Comparison of ENCODE assay signal across 23 cellular contexts in the genomic region with DNA sequence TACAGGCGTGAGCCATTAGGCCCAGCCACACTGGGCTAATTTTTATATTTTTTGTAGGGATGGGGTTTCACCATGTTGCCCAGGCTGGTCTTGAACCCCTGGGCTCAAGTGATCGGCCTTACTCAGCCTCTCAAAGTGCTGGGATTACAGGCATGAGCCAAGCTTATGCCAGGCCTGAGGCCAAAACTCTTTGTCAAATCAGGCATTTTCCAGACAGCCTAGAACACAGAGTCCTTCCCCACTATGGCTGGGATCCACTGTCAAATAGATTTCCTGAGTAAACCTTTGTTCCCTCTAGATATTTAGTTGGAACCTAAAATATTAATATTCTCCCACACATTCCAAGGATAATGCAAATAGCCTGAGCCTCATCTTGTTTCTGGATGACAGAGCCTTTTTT. TPM values are rescaled to one million over a fixed set of nuclear protein-coding genes. Genes with fewer than 3 reads are reported as not detected.
DNase-seq lines count a peak whose midpoint lies in the region; ATAC-seq and TF ChIP-seq lines count a peak whose summit lies in the region.
"Had no signal": no experiment of that assay in that cellular context is flagged by ENCODE, and none has a peak within 500 bp of the region (broad histone marks: within the 10 kb centered on the region; RNA-seq: fewer than 3 reads in every experiment).

No MANE protein-coding gene starts in this region.

- ATAC-seq in gastroesophageal sphincter (peak; percentile 81), GM19463 (IDR thresholded peaks at IDR 0.05; ENCODE audit: unreplicated experiment) (no peak)
- no peak for ATAC-seq in activated CD8-positive, alpha-beta T cell treated with anti-CD3 and anti-CD28 coated beads, Interleukin-2, amount 10 ng/mL, durations not matched to agents 7 days and 5 days
- ATAC-seq: Panc1 had no signal

- H3K4me1 Mint-ChIP-seq in MCF 10A (ENCODE audit: insufficient read depth, unreplicated experiment), result no peaks in the 10 kb centered on the region
- H3K4me1 Mint-ChIP-seq in activated CD8-positive, alpha-beta T cell treated with anti-CD3 and anti-CD28 coated beads, Interleukin-2, amount 10 ng/mL, durations not matched to agents 7 days and 5 days (ENCODE audit: low read depth), result no peaks in the 10 kb centered on the region

- H3K4me3 Mint-ChIP-seq in MCF 10A (ENCODE audit: unreplicated experiment), result no peak overlapping the region
- H3K4me3 Mint-ChIP-seq in activated CD8-positive, alpha-beta T cell treated with anti-CD3 and anti-CD28 coated beads, Interleukin-2, amount 10 ng/mL, durations not matched to agents 7 days and 5 days, result no peak overlapping the region
- H3K4me3 Mint-ChIP-seq: CD4-positive, alpha-beta T cell had no signal

- no peak overlapping the region for H3K9ac ChIP-seq in subcutaneous abdominal adipose tissue (ENCODE audit: low read length in 5 of 5)
- H3K9ac ChIP-seq: BLaER1, KMS-11 had no signal

- H3K27me3 ChIP-seq in breast epithelium (no peaks in the 10 kb centered on the region), gastroesophageal sphincter (no peaks in the 10 kb centered on the region), subcutaneous abdominal adipose tissue (ENCODE audit: control insufficient read depth in 5 of 5, insufficient read depth in 4 of 5, low read length in 5 of 5) (no peaks in the 10 kb centered on the region)
- H3K27me3 ChIP-seq: BLaER1 had no signal

- no peak overlapping the region for H3K27ac Mint-ChIP-seq in MCF 10A (ENCODE audit: low read depth, unreplicated experiment)
- no peak overlapping the region for H3K27ac Mint-ChIP-seq in activated CD8-positive, alpha-beta T cell treated with anti-CD3 and anti-CD28 coated beads, Interleukin-2, amount 10 ng/mL, durations not matched to agents 7 days and 5 days
- H3K27ac Mint-ChIP-seq: CD4-positive, alpha-beta T cell had no signal

- POLR2A ChIA-PET in MCF 10A (lab: Yijun Ruan, JAX), result interaction anchor here (0.6 kb wide), 1 partner anchor 30 kb away, joined by 3 read pairs; no protein-coding TSS in a partner anchor
- POLR2A ChIA-PET in activated CD8-positive, alpha-beta T cell treated with anti-CD3 and anti-CD28 coated beads, Interleukin-2, amount 10 ng/mL, durations not matched to agents 7 days and 5 days (lab: Charles Lee), result no interaction called here

- no TSS peak for BruUV-seq in MCF 10A (replicated peaks; lab: Mats Ljungman, UMichigan)

- TF ChIP-seq CTCF in breast epithelium (IDR thresholded peaks at IDR 0.05) (no peak), MCF 10A (IDR thresholded peaks at IDR 0.05; ENCODE audit: unreplicated experiment) (no peak), gastroesophageal sphincter (IDR thresholded peaks at IDR 0.05) (no peak)

- no peaks in the 10 kb centered on the region for H3K27me3 Mint-ChIP-seq in MCF 10A (ENCODE audit: insufficient read depth, unreplicated experiment)
- no peaks in the 10 kb centered on the region for H3K27me3 Mint-ChIP-seq in activated CD8-positive, alpha-beta T cell treated with anti-CD3 and anti-CD28 coated beads, Interleukin-2, amount 10 ng/mL, durations not matched to agents 7 days and 5 days (ENCODE audit: low read depth)
- H3K27me3 Mint-ChIP-seq: CD4-positive, alpha-beta T cell had no signal

- H3K9me3 Mint-ChIP-seq in MCF 10A (ENCODE audit: unreplicated experiment), result no peaks in the 10 kb centered on the region
- H3K9me3 Mint-ChIP-seq in activated CD8-positive, alpha-beta T cell treated with anti-CD3 and anti-CD28 coated beads, Interleukin-2, amount 10 ng/mL, durations not matched to agents 7 days and 5 days (ENCODE audit: insufficient read depth), result no peaks in the 10 kb centered on the region
- H3K9me3 Mint-ChIP-seq: CD4-positive, alpha-beta T cell had no signal

- H3K36me3 ChIP-seq in breast epithelium, result no peaks in the 10 kb centered on the region
- H3K36me3 ChIP-seq in gastroesophageal sphincter, result no peaks in the 10 kb centered on the region
- H3K36me3 ChIP-seq in subcutaneous abdominal adipose tissue (ENCODE audit: control insufficient read depth in 5 of 5, insufficient read depth in 5 of 5, low read length in 5 of 5), result no peaks in the 10 kb centered on the region
- H3K36me3 ChIP-seq: BLaER1 had no signal

- H3K27ac ChIP-seq in breast epithelium (peak overlapping the region; percentile 36 to 75), gastroesophageal sphincter (peak overlapping the region in 3 of 4 donors; percentile 39 to 71 (median 55)), subcutaneous abdominal adipose tissue (ENCODE audit: low read depth, low read length) (peak overlapping the region; percentile 32)
- H3K27ac ChIP-seq: 22Rv1, BLaER1, KMS-11 had no signal

- H3K9me3 ChIP-seq in breast epithelium (no peaks in the 10 kb centered on the region), gastroesophageal sphincter (no peaks in the 10 kb centered on the region), subcutaneous abdominal adipose tissue (ENCODE audit: control insufficient read depth in 5 of 5, low read length in 5 of 5) (no peaks in the 10 kb centered on the region)
- H3K9me3 ChIP-seq: BLaER1 had no signal

- peak in 1 of 2 donors; percentile 56 for DNase-seq in breast epithelium (ENCODE audit: low spot score in 2 of 2)
- DNase-seq in MCF 10A (ENCODE audit: unreplicated experiment), result no peak
- peak; percentile 59 for DNase-seq in amniotic epithelial cell (ENCODE audit: low read depth)
- no peak for DNase-seq in cerebellum (ENCODE audit: low spot score)
- DNase-seq in activated CD8-positive, alpha-beta T cell treated with anti-CD3 and anti-CD28 coated beads, Interleukin-2, amount 10 ng/mL, durations not matched to agents 7 days and 5 days, result no peak
- DNase-seq: ACHN; CD4-positive, alpha-beta T cell; GOT3; HCEC 1CT; IMR-90; MV-4-11; NCI-H1105 treated with DMSO at 0.1 percent for 48 hours; NCI-H2029 treated with DMSO at 0.1 percent for 48 hours; NCI-H345; NCI-H524 treated with DMSO at 0.1 percent for 48 hours; NCI-H82 had no signal

- H3K4me3 ChIP-seq in breast epithelium (no peak overlapping the region), gastroesophageal sphincter (no peak overlapping the region), subcutaneous abdominal adipose tissue (ENCODE audit: low read depth in 1 of 5, low read length in 5 of 5) (no peak overlapping the region)
- H3K4me3 ChIP-seq: BLaER1 had no signal

- WGBS in gastroesophageal sphincter (ENCODE audit: low coverage in 1 of 2), 2 donors, result 40 to 67% methylated on average over 1 of the region's 2 CpGs

- TF ChIP-seq EP300 in gastroesophageal sphincter (IDR thresholded peaks at IDR 0.05), result no peak

- no peaks in the 10 kb centered on the region for H3K4me1 ChIP-seq in breast epithelium
- peaks cover 0 to 39% (median 13%) of the 10 kb centered on the region in 3 donors for H3K4me1 ChIP-seq in gastroesophageal sphincter
- peaks cover 9 to 21% (median 15%) of the 10 kb centered on the region in 5 donors for H3K4me1 ChIP-seq in subcutaneous abdominal adipose tissue (ENCODE audit: control insufficient read depth in 5 of 5, insufficient read depth in 5 of 5, low read length in 5 of 5)
- H3K4me1 ChIP-seq: BLaER1 had no signal

- CTCF ChIA-PET in MCF 10A (lab: Yijun Ruan, JAX), result no interaction called here
- CTCF ChIA-PET in activated CD8-positive, alpha-beta T cell treated with anti-CD3 and anti-CD28 coated beads, Interleukin-2, amount 10 ng/mL, durations not matched to agents 7 days and 5 days (lab: Charles Lee), result no interaction called here

- no peaks in the 10 kb centered on the region for H3K36me3 Mint-ChIP-seq in MCF 10A (ENCODE audit: insufficient read depth, unreplicated experiment)
- H3K36me3 Mint-ChIP-seq in activated CD8-positive, alpha-beta T cell treated with anti-CD3 and anti-CD28 coated beads, Interleukin-2, amount 10 ng/mL, durations not matched to agents 7 days and 5 days (ENCODE audit: low read depth), result peaks cover 8% of the 10 kb centered on the region

- intact Hi-C loops in breast epithelium (cut with DNase I; ENCODE audit: low total_unique reads), result no loop called here
- intact Hi-C loops in MCF 10A (cut with micrococcal nuclease), result no loop called here

- TF ChIP-seq POLR2A in breast epithelium (IDR thresholded peaks at IDR 0.05) (no peak), gastroesophageal sphincter (IDR thresholded peaks at IDR 0.05) (no peak)

RNA-seq across cellular contexts. Expression of gene C3orf62, which starts 13.5 kb away (rescaled TPM):
- 1 to 10 TPM; 4.2 to 5.1 (median 4.3) TPM for total RNA-seq in breast epithelium
- 8.1 and 9.4 TPM in 2 replicates for total RNA-seq in MCF 10A (2022)
- total RNA-seq in gastroesophageal sphincter, result 10 to 100 TPM in 1 of 4 donors, 1 to 10 TPM in 3; 3.5 to 14.9 (median 4.2) TPM
- total RNA-seq in cerebellum, result 6.6 TPM
- total RNA-seq in activated CD8-positive, alpha-beta T cell treated with anti-CD3 and anti-CD28 coated beads, Interleukin-2, amount 10 ng/mL, durations not matched to agents 7 days and 5 days, result 10 to 100 TPM; 10.4 to 11.1 TPM
